8 cellular contexts compared by ENCODE assay signal in genomic region chr3:138433892-138434275, GRCh38. TPM values are rescaled to one million over a fixed set of nuclear protein-coding genes. Genes with fewer than 3 reads are reported as not detected.
DNase-seq lines count a peak whose midpoint lies in the region; ATAC-seq and TF ChIP-seq lines count a peak whose summit lies in the region.

No MANE protein-coding gene starts in this region.

- ATAC-seq in SK-N-SH treated with all-trans-retinoic acid at 6 μM for 48 hours = no peak

- intact Hi-C loops in activated T-helper 1 cell treated with anti-CD3 and anti-CD28 coated beads, Interleukin-12 subunit alpha, Interleukin-12 subunit beta, Interleukin-2, Interleukin-4 antibody, amounts not matched to agents 30 ng/mL and 10 ng/mL and 1 ng/mL, durations not matched to agents 14 hours and 24 hours and 36 hours (cut with micrococcal nuclease) = loop anchor here (5.0 kb wide), 1 partner anchor 247 kb away; the partner anchor contains the start of gene ARMC8

- H3K79me2 ChIP-seq in SK-N-SH (ENCODE audit: insufficient read depth) (no peaks in the 10 kb centered on the region), smooth muscle cell (ENCODE audit: low read depth) (no peaks in the 10 kb centered on the region)

- peaks cover 58% of the 10 kb centered on the region for H3K27me3 Mint-ChIP-seq in activated T-helper 1 cell treated with anti-CD3 and anti-CD28 coated beads, Interleukin-12 subunit alpha, Interleukin-12 subunit beta, Interleukin-2, Interleukin-4 antibody, amounts not matched to agents 30 ng/mL and 10 ng/mL and 1 ng/mL, durations not matched to agents 14 hours and 24 hours and 36 hours (ENCODE audit: insufficient read depth)

- no peak overlapping the region; a peak in 1 of 4 replicates for H3K4me3 ChIP-seq in SK-N-SH (ENCODE audit: low read depth in 2 of 2, low read length in 1 of 2)
- H3K4me3 ChIP-seq in iPS-20b (ENCODE audit: low read length) = peak overlapping the region; percentile 64; the same call in 1 of the 2 replicates
- no peak overlapping the region for H3K4me3 ChIP-seq in smooth muscle cell

- TF ChIP-seq RAD21 in SK-N-SH (IDR thresholded peaks at IDR 0.05; ENCODE audit: low read length) = no peak

- H4K20me1 ChIP-seq in SK-N-SH (ENCODE audit: insufficient read depth) = no peaks in the 10 kb centered on the region
- H4K20me1 ChIP-seq in smooth muscle cell (ENCODE audit: low read depth) = no peaks in the 10 kb centered on the region

- WGBS in SK-N-SH (ENCODE audit: low lambda C conversion rate) = 90% methylated on average over 14 of the region's 16 CpGs
- 80% methylated on average over 16 of the region's 16 CpGs for WGBS in smooth muscle cell (ENCODE audit: low lambda C conversion rate)

- H3K4me1 ChIP-seq in SK-N-SH (ENCODE audit: control insufficient read depth in 1 of 2, insufficient read depth in 2 of 2, low read depth in 1 of 2, low read length in 1 of 2) = peaks cover 0 to 10% of the 10 kb centered on the region in 2 experiments; a peak in 1 of 4 replicates
- no peaks in the 10 kb centered on the region for H3K4me1 ChIP-seq in iPS-20b (ENCODE audit: insufficient read depth, low read length)
- peaks cover 4% of the 10 kb centered on the region for H3K4me1 ChIP-seq in smooth muscle cell (ENCODE audit: low read depth)

- H3K9me3 ChIP-seq in SK-N-SH = no peaks in the 10 kb centered on the region
- H3K9me3 ChIP-seq in iPS-20b (ENCODE audit: insufficient read depth, low read depth, low read length) = peaks cover 7% of the 10 kb centered on the region
- no peaks in the 10 kb centered on the region for H3K9me3 ChIP-seq in smooth muscle cell (replicated peaks; ENCODE audit: low read depth)

- H3K9me3 Mint-ChIP-seq in activated T-helper 1 cell treated with anti-CD3 and anti-CD28 coated beads, Interleukin-12 subunit alpha, Interleukin-12 subunit beta, Interleukin-2, Interleukin-4 antibody, amounts not matched to agents 30 ng/mL and 10 ng/mL and 1 ng/mL, durations not matched to agents 14 hours and 24 hours and 36 hours = no peaks in the 10 kb centered on the region

- DNase-seq in SK-N-SH = no peak
- no peak for DNase-seq in activated T-helper 1 cell treated with anti-CD3 and anti-CD28 coated beads, Interleukin-12 subunit alpha, Interleukin-12 subunit beta, Interleukin-2, Interleukin-4 antibody, amounts not matched to agents 30 ng/mL and 10 ng/mL and 1 ng/mL, durations not matched to agents 14 hours and 24 hours and 36 hours (ENCODE audit: low spot score)
- no peak for DNase-seq in smooth muscle cell (lab: John Stamatoyannopoulos, UW; ENCODE audit: unreplicated experiment)
- no peak for DNase-seq in stimulated activated CD4-positive, alpha-beta T cell treated with anti-CD3 and anti-CD28 coated beads, Interleukin-4, amount 100 ng/mL, for 1 hour
- DNase-seq in NCI-H345 (lab: John Stamatoyannopoulos, UW) = no peak
- DNase-seq in LoVo (ENCODE audit: low spot score) = no peak

- POLR2A ChIA-PET in SK-N-SH (lab: Yijun Ruan, JAX) = no interaction called here

- no peak overlapping the region for H3K27ac ChIP-seq in SK-N-SH (ENCODE audit: low read depth in 2 of 2, low read length in 1 of 2)
- no peak overlapping the region for H3K27ac ChIP-seq in iPS-20b (ENCODE audit: low read length)
- H3K27ac ChIP-seq in smooth muscle cell (ENCODE audit: low read depth) = no peak overlapping the region

- no peak overlapping the region for H3K27ac Mint-ChIP-seq in activated T-helper 1 cell treated with anti-CD3 and anti-CD28 coated beads, Interleukin-12 subunit alpha, Interleukin-12 subunit beta, Interleukin-2, Interleukin-4 antibody, amounts not matched to agents 30 ng/mL and 10 ng/mL and 1 ng/mL, durations not matched to agents 14 hours and 24 hours and 36 hours

- H2AFZ ChIP-seq in SK-N-SH (ENCODE audit: low read depth) (no peak overlapping the region), smooth muscle cell (ENCODE audit: low read depth) (no peak overlapping the region)

- H3K9ac ChIP-seq in SK-N-SH (no peak overlapping the region), iPS-20b (ENCODE audit: low read depth, low read length) (no peak overlapping the region), smooth muscle cell (ENCODE audit: low read depth) (no peak overlapping the region)

- no peak for TF ChIP-seq EP300 in SK-N-SH (IDR thresholded peaks at IDR 0.05; ENCODE audit: borderline replicate concordance in 1 of 2, low read depth in 1 of 2, low read length in 1 of 2)

- H3F3A ChIP-seq in SK-N-SH (replicated peaks; ENCODE audit: insufficient read depth) (no peaks in the 10 kb centered on the region), smooth muscle cell (ENCODE audit: low read depth) (no peaks in the 10 kb centered on the region)

- no peaks in the 10 kb centered on the region for H3K9me2 ChIP-seq in SK-N-SH

- H3K27me3 ChIP-seq in SK-N-SH (ENCODE audit: insufficient read depth) = peaks cover 11% of the 10 kb centered on the region; the same call in 1 of the 2 replicates
- H3K27me3 ChIP-seq in iPS-20b (ENCODE audit: insufficient read depth, low read length) = peaks cover 61% of the 10 kb centered on the region
- peaks cover 44% of the 10 kb centered on the region for H3K27me3 ChIP-seq in smooth muscle cell (ENCODE audit: low read depth)

- H3K36me3 Mint-ChIP-seq in activated T-helper 1 cell treated with anti-CD3 and anti-CD28 coated beads, Interleukin-12 subunit alpha, Interleukin-12 subunit beta, Interleukin-2, Interleukin-4 antibody, amounts not matched to agents 30 ng/mL and 10 ng/mL and 1 ng/mL, durations not matched to agents 14 hours and 24 hours and 36 hours (ENCODE audit: low read depth) = no peaks in the 10 kb centered on the region

- TF ChIP-seq CTCF in SK-N-SH (IDR thresholded peaks at IDR 0.05) = no peak
- no peak for TF ChIP-seq CTCF in smooth muscle cell (IDR thresholded peaks at IDR 0.05; ENCODE audit: borderline replicate concordance, insufficient read depth, poor library complexity, severe bottlenecking)

- H3K4me1 Mint-ChIP-seq in activated T-helper 1 cell treated with anti-CD3 and anti-CD28 coated beads, Interleukin-12 subunit alpha, Interleukin-12 subunit beta, Interleukin-2, Interleukin-4 antibody, amounts not matched to agents 30 ng/mL and 10 ng/mL and 1 ng/mL, durations not matched to agents 14 hours and 24 hours and 36 hours (ENCODE audit: low read depth) = peaks cover 5% of the 10 kb centered on the region

- H3K36me3 ChIP-seq in SK-N-SH (replicated peaks in 1 of 2; ENCODE audit: control insufficient read depth in 1 of 2, insufficient read depth in 2 of 2, low read length in 1 of 2) (no peaks in the 10 kb centered on the region), iPS-20b (ENCODE audit: insufficient read depth, low read depth, low read length) (no peaks in the 10 kb centered on the region), smooth muscle cell (ENCODE audit: low read depth) (no peaks in the 10 kb centered on the region)

- peak overlapping the region; percentile 86; the same call in 1 of the 2 replicates for H3K4me2 ChIP-seq in SK-N-SH
- peak overlapping the region; percentile 96 for H3K4me2 ChIP-seq in smooth muscle cell

- H3K4me3 Mint-ChIP-seq in activated T-helper 1 cell treated with anti-CD3 and anti-CD28 coated beads, Interleukin-12 subunit alpha, Interleukin-12 subunit beta, Interleukin-2, Interleukin-4 antibody, amounts not matched to agents 30 ng/mL and 10 ng/mL and 1 ng/mL, durations not matched to agents 14 hours and 24 hours and 36 hours = peak overlapping the region; percentile 73

- CTCF ChIA-PET in SK-N-SH (lab: Yijun Ruan, JAX) = interaction anchor here (0.9 to 2.5 kb wide), 7 partner anchors 8 to 491 kb away, joined by 3 to 20 read pairs (median 3); no protein-coding TSS in a partner anchor

TF ChIP-seq in SK-N-SH, 30 proteins besides CTCF, POLR2A, EP300 and RAD21:
- TF ChIP-seq YY1 (IDR thresholded peaks at IDR 0.05; ENCODE audit: low read depth) (no peak), FOSL2 (IDR thresholded peaks at IDR 0.05; ENCODE audit: borderline replicate concordance, low read depth) (no peak)

TF ChIP-seq in SK-N-SH treated with all-trans-retinoic acid at 6 μM for 48 hours, 23 proteins besides CTCF, POLR2A, EP300 and RAD21:
- TF ChIP-seq GLIS3 (CRISPR knock-in tag; IDR thresholded peaks at IDR 0.05) (no peak), ZC3H10 (CRISPR knock-in tag; IDR thresholded peaks at IDR 0.05) (no peak), PATZ1 (CRISPR knock-in tag; IDR thresholded peaks at IDR 0.05; ENCODE audit: borderline replicate concordance) (no peak), ISL1 (CRISPR knock-in tag; IDR thresholded peaks at IDR 0.05) (no peak), PPARA (CRISPR knock-in tag; IDR thresholded peaks at IDR 0.05; ENCODE audit: borderline replicate concordance) (no peak)

RNA-seq across cellular contexts. Expression of gene ESYT3, which starts 0.5 kb away (rescaled TPM):
- 0.24 and 0.33 TPM in 2 replicates for polyA plus RNA-seq in SK-N-SH (2012; rRNA removed)
- 0.12 and 0.20 TPM in 2 replicates for polyA plus RNA-seq in SK-N-SH (2012; cell fraction: cytosol; rRNA removed)
- 1.3 and 1.7 TPM in 2 replicates for polyA plus RNA-seq in SK-N-SH (2012; cell fraction: nucleus; rRNA removed)
- total RNA-seq in activated T-helper 1 cell treated with anti-CD3 and anti-CD28 coated beads, Interleukin-12 subunit alpha, Interleukin-12 subunit beta, Interleukin-2, Interleukin-4 antibody, amounts not matched to agents 30 ng/mL and 10 ng/mL and 1 ng/mL, durations not matched to agents 14 hours and 24 hours and 36 hours = 0.34 and 0.44 TPM in 2 replicates
- 3.4 and 5.5 TPM in 2 replicates for total RNA-seq in smooth muscle cell
- 1.2 and 3.1 TPM in 2 replicates for polyA plus RNA-seq in smooth muscle cell
